8 cellular contexts compared by ENCODE assay signal in genomic region chr19:45076851-45077730, GRCh38. TPM values are rescaled to one million over a fixed set of nuclear protein-coding genes. Genes with fewer than 3 reads are reported as not detected.
A peak's percentile ranks its signal among the peaks of the same experiment; 100 is the strongest.
DNase-seq lines count a peak whose midpoint lies in the region; ATAC-seq and TF ChIP-seq lines count a peak whose summit lies in the region.

No MANE protein-coding gene starts in this region.

- H4K20me1 ChIP-seq in DOHH2 (ENCODE audit: control insufficient read depth, insufficient read depth, low read depth, low read length) (peaks cover 18% of the 10 kb centered on the region), osteoblast (ENCODE audit: insufficient read depth, low read length) (peaks cover 9% of the 10 kb centered on the region)

- H3K9me3 ChIP-seq in DOHH2 (ENCODE audit: control insufficient read depth, insufficient read depth, low read length) (no peaks in the 10 kb centered on the region), endocrine pancreas (ENCODE audit: control insufficient read depth, low read length) (no peaks in the 10 kb centered on the region), osteoblast (ENCODE audit: low read depth, low read length) (no peaks in the 10 kb centered on the region)

- H3K27me3 ChIP-seq in DOHH2 (ENCODE audit: control insufficient read depth, low read length) (no peaks in the 10 kb centered on the region), endocrine pancreas (ENCODE audit: control insufficient read depth, insufficient read depth, low read length) (no peaks in the 10 kb centered on the region), osteoblast (ENCODE audit: insufficient read depth, low read length) (no peaks in the 10 kb centered on the region)

- TF ChIP-seq CTCF in DOHH2 (IDR thresholded peaks at IDR 0.05; ENCODE audit: low read depth, low read length, poor library complexity, severe bottlenecking) = no peak
- no peak for TF ChIP-seq CTCF in osteoblast (IDR thresholded peaks at IDR 0.05; ENCODE audit: extremely low read depth, low read depth, low read length)

- H3K9me2 ChIP-seq in DOHH2 (replicated peaks; ENCODE audit: control insufficient read depth, low read length) = no peaks in the 10 kb centered on the region

- H3K79me2 ChIP-seq in DOHH2 (ENCODE audit: control insufficient read depth, low read length) (peaks cover 91% of the 10 kb centered on the region), osteoblast (ENCODE audit: insufficient read depth, low read length) (peaks cover 32% of the 10 kb centered on the region)

- H3F3A ChIP-seq in DOHH2 (ENCODE audit: control insufficient read depth, insufficient read depth) = peaks cover 27% of the 10 kb centered on the region

- peak overlapping the region; percentile 75 for H2AFZ ChIP-seq in osteoblast (ENCODE audit: low read length)

- H3K4me3 ChIP-seq in DOHH2 (ENCODE audit: low read length) (peak overlapping the region; percentile 95), endocrine pancreas (ENCODE audit: control insufficient read depth, insufficient read depth, low read length) (peak overlapping the region; percentile 66), osteoblast (ENCODE audit: insufficient read depth, low read length) (peak overlapping the region; percentile 68)

- DNase-seq in NCI-H69 (lab: John Stamatoyannopoulos, UW) (peak; percentile 32), osteoblast (ENCODE audit: insufficient read length, low spot score, missing footprints) (peak; percentile 36), RPMI8226 (no peak), NCI-H1436 treated with DMSO at 0.1 percent for 48 hours (lab: John Stamatoyannopoulos, UW) (no peak)

- ATAC-seq in HG03565 (IDR thresholded peaks at IDR 0.05; ENCODE audit: unreplicated experiment) = no peak
- ATAC-seq in HG02981 (IDR thresholded peaks at IDR 0.05; ENCODE audit: unreplicated experiment) = no peak

- H3K4me1 ChIP-seq in DOHH2 (ENCODE audit: control insufficient read depth, low read length) (peaks cover 62% of the 10 kb centered on the region), endocrine pancreas (ENCODE audit: control insufficient read depth, insufficient read depth, low read length) (no peaks in the 10 kb centered on the region), osteoblast (ENCODE audit: insufficient read depth, low read length) (peaks cover 16% of the 10 kb centered on the region)

- H3K36me3 ChIP-seq in DOHH2 (ENCODE audit: control insufficient read depth, low read length) = peaks cover 66% of the 10 kb centered on the region
- H3K36me3 ChIP-seq in endocrine pancreas (ENCODE audit: control insufficient read depth, insufficient read depth, low read length) = no peaks in the 10 kb centered on the region
- peaks cover 7% of the 10 kb centered on the region for H3K36me3 ChIP-seq in osteoblast (ENCODE audit: insufficient read depth, low read length)

- H3K27ac ChIP-seq in DOHH2 (ENCODE audit: low read depth, low read length) (peak overlapping the region; percentile 92), osteoblast (ENCODE audit: low read depth, low read length) (no peak overlapping the region)

- peak overlapping the region; percentile 81 for H3K9ac ChIP-seq in endocrine pancreas (ENCODE audit: control insufficient read depth, insufficient read depth, low read length)

- peak overlapping the region; percentile 75 for H3K4me2 ChIP-seq in DOHH2 (ENCODE audit: low read length)
- H3K4me2 ChIP-seq in osteoblast (ENCODE audit: insufficient read depth, low read length) = peak overlapping the region; percentile 78

RNA-seq across cellular contexts. Expression of gene ZNF296, which starts 0.8 kb away (rescaled TPM):
- total RNA-seq in osteoblast = under 0.01 TPM in 1 of 2 replicates, not detected in the other

RNA-seq across cellular contexts. Expression of gene GEMIN7, which starts 2.0 kb away (rescaled TPM):
- 8.3 and 14.8 TPM in 2 replicates for total RNA-seq in osteoblast

RNA-seq across cellular contexts. Expression of gene PPP1R37, which starts 15.9 kb away (rescaled TPM):
- 43.9 and 53.6 TPM in 2 replicates for total RNA-seq in osteoblast

RNA-seq across cellular contexts. Expression of gene CLASRP, which starts 38.2 kb away (rescaled TPM):
- total RNA-seq in osteoblast = 17.0 and 17.1 TPM in 2 replicates

Comparison
In these comparisons a context has a peak if more than half of its experiments do, and no peak if none do; other contexts are left out.
1. DNase-seq: peak in NCI-H69 (single experiment) and osteoblast (single experiment); none in RPMI8226 (single experiment) and NCI-H1436 treated with DMSO at 0.1 percent for 48 hours (single experiment).
2. Peak in every context shown above with its lines, with median percentiles within 50 percentile points of each other: H3K4me3 ChIP-seq.